Comparison of ENCODE assay signal across 8 cellular contexts in genomic region chr15:45522931-45523331, GRCh38. TPM values are rescaled to one million over a fixed set of nuclear protein-coding genes. Genes with fewer than 3 reads are reported as not detected.
DNase-seq lines count a peak whose midpoint lies in the region; ATAC-seq and TF ChIP-seq lines count a peak whose summit lies in the region.

No MANE protein-coding gene starts in this region.

- H3K27me3 ChIP-seq in naive thymus-derived CD4-positive, alpha-beta T cell (ENCODE audit: control insufficient read depth in 2 of 2, insufficient read depth in 2 of 2, low read length in 2 of 2), result no peaks in the 10 kb centered on the region

- CTCF ChIA-PET in RWPE1 (lab: Yijun Ruan, JAX), result interaction anchor here (1.0 kb wide), 1 partner anchor 26 kb away, joined by 3 read pairs; no protein-coding TSS in a partner anchor
- CTCF ChIA-PET in naive thymus-derived CD4-positive, alpha-beta T cell (lab: Charles Lee), result no interaction called here

- peaks cover 0 to 8% of the 10 kb centered on the region in 2 donors for H3K4me1 ChIP-seq in naive thymus-derived CD4-positive, alpha-beta T cell (ENCODE audit: control insufficient read depth in 2 of 2, insufficient read depth in 2 of 2, low read length in 2 of 2)

- no peak for ATAC-seq in naive thymus-derived CD4-positive, alpha-beta T cell
- no peak for ATAC-seq in HG03045 (IDR thresholded peaks at IDR 0.05; ENCODE audit: unreplicated experiment)

- H3K36me3 Mint-ChIP-seq in activated CD4-positive, alpha-beta T cell treated with anti-CD3 and anti-CD28 coated beads, Interleukin-2, amount 10 ng/mL, durations not matched to agents 24 days and 14 days (ENCODE audit: low read depth), result no peaks in the 10 kb centered on the region
- no peaks in the 10 kb centered on the region for H3K36me3 Mint-ChIP-seq in endothelial cell (ENCODE audit: low read depth, unreplicated experiment)
- H3K36me3 Mint-ChIP-seq in naive thymus-derived CD4-positive, alpha-beta T cell, result peaks cover 3 to 6% (median 4%) of the 10 kb centered on the region in 5 donors

- H3K27ac Mint-ChIP-seq in activated CD4-positive, alpha-beta T cell treated with anti-CD3 and anti-CD28 coated beads, Interleukin-2, amount 10 ng/mL, durations not matched to agents 24 days and 14 days, result peak overlapping the region; percentile 72
- no peak overlapping the region for H3K27ac Mint-ChIP-seq in endothelial cell (ENCODE audit: unreplicated experiment)
- H3K27ac Mint-ChIP-seq in naive thymus-derived CD4-positive, alpha-beta T cell, result peak overlapping the region; percentile 34 to 90 (median 85)

- H3K27me3 Mint-ChIP-seq in activated CD4-positive, alpha-beta T cell treated with anti-CD3 and anti-CD28 coated beads, Interleukin-2, amount 10 ng/mL, durations not matched to agents 24 days and 14 days, result peaks cover 25% of the 10 kb centered on the region
- peaks cover 11% of the 10 kb centered on the region for H3K27me3 Mint-ChIP-seq in endothelial cell (ENCODE audit: unreplicated experiment)
- peaks cover 0 to 40% (median 0%) of the 10 kb centered on the region in 5 donors for H3K27me3 Mint-ChIP-seq in naive thymus-derived CD4-positive, alpha-beta T cell

- POLR2A ChIA-PET in RWPE1 (lab: Yijun Ruan, JAX; ENCODE audit: low non-redundant PET), result no interaction called here
- POLR2A ChIA-PET in naive thymus-derived CD4-positive, alpha-beta T cell (lab: Charles Lee), result interaction anchor here (0.8 to 1.4 kb wide), 2 partner anchors 63 to 65 kb away, joined by 3 to 4 read pairs; partner anchors contain the start of gene BLOC1S6

- H3K9me3 Mint-ChIP-seq in activated CD4-positive, alpha-beta T cell treated with anti-CD3 and anti-CD28 coated beads, Interleukin-2, amount 10 ng/mL, durations not matched to agents 24 days and 14 days, result no peaks in the 10 kb centered on the region
- H3K9me3 Mint-ChIP-seq in endothelial cell (ENCODE audit: unreplicated experiment), result no peaks in the 10 kb centered on the region
- H3K9me3 Mint-ChIP-seq in naive thymus-derived CD4-positive, alpha-beta T cell, result no peaks in the 10 kb centered on the region

- peak overlapping the region; percentile 84 for H3K4me3 Mint-ChIP-seq in activated CD4-positive, alpha-beta T cell treated with anti-CD3 and anti-CD28 coated beads, Interleukin-2, amount 10 ng/mL, durations not matched to agents 24 days and 14 days
- H3K4me3 Mint-ChIP-seq in endothelial cell (ENCODE audit: unreplicated experiment), result peak overlapping the region; percentile 94
- peak overlapping the region; percentile 91 to 96 (median 93) for H3K4me3 Mint-ChIP-seq in naive thymus-derived CD4-positive, alpha-beta T cell

- TF ChIP-seq CTCF in RWPE1 (conservative IDR thresholded peaks at IDR 0.05; ENCODE audit: low read depth) (no peak), endothelial cell (IDR thresholded peaks at IDR 0.05; ENCODE audit: unreplicated experiment) (no peak)

- no peak for DNase-seq in activated CD4-positive, alpha-beta T cell treated with anti-CD3 and anti-CD28 coated beads, Interleukin-2, amount 10 ng/mL, durations not matched to agents 24 days and 14 days
- DNase-seq in activated CD4-positive, alpha-beta T cell treated with anti-CD3 and anti-CD28 coated beads, Interleukin-2, amount 50 U/mL, for 4 hours, result no peak
- peak; percentile 42 for DNase-seq in RWPE1 (ENCODE audit: low spot score)
- peak; percentile 25 for DNase-seq in endothelial cell (ENCODE audit: low spot score)
- DNase-seq in naive thymus-derived CD4-positive, alpha-beta T cell, result peak in 2 of 9 donors; percentile 1 to 20
- no peak for DNase-seq in NCI-H2196 treated with DMSO at 0.1 percent for 48 hours (lab: John Stamatoyannopoulos, UW; ENCODE audit: unreplicated experiment)
- no peak for DNase-seq in COLO829 (ENCODE audit: low spot score)

- H3K27ac ChIP-seq in RWPE1, result peak overlapping the region; percentile 83
- peak overlapping the region; percentile 64 for H3K27ac ChIP-seq in naive thymus-derived CD4-positive, alpha-beta T cell (ENCODE audit: low read depth, low read length)

- intact Hi-C loops in activated CD4-positive, alpha-beta T cell treated with anti-CD3 and anti-CD28 coated beads, Interleukin-2, amount 10 ng/mL, durations not matched to agents 24 days and 14 days (cut with micrococcal nuclease), result loop anchor here (2.0 to 5.0 kb wide), 3 partner anchors 64 to 116 kb away; partner anchors contain the start of gene BLOC1S6
- intact Hi-C loops in naive thymus-derived CD4-positive, alpha-beta T cell (cut with micrococcal nuclease), result loop anchor here (1.0 to 10.0 kb wide), 9 partner anchors 64 to 328 kb away; partner anchors contain the start of genes BLOC1S6 (in 2 of the 2) and SQOR (in 1 of the 2)

- H3K36me3 ChIP-seq in naive thymus-derived CD4-positive, alpha-beta T cell (ENCODE audit: control insufficient read depth in 2 of 3, insufficient read depth in 3 of 3, low read length in 3 of 3), result peaks cover 0 to 5% (median 0%) of the 10 kb centered on the region in 3 experiments

- peak overlapping the region; percentile 66 for H3K4me3 ChIP-seq in naive thymus-derived CD4-positive, alpha-beta T cell (ENCODE audit: low read length)

- H3K9me3 ChIP-seq in naive thymus-derived CD4-positive, alpha-beta T cell (ENCODE audit: control insufficient read depth in 2 of 3, low read length in 3 of 3), result no peaks in the 10 kb centered on the region

- peaks cover 19% of the 10 kb centered on the region for H3K4me1 Mint-ChIP-seq in activated CD4-positive, alpha-beta T cell treated with anti-CD3 and anti-CD28 coated beads, Interleukin-2, amount 10 ng/mL, durations not matched to agents 24 days and 14 days
- H3K4me1 Mint-ChIP-seq in endothelial cell (ENCODE audit: unreplicated experiment), result peaks cover 8% of the 10 kb centered on the region
- H3K4me1 Mint-ChIP-seq in naive thymus-derived CD4-positive, alpha-beta T cell, result peaks cover 23 to 42% (median 33%) of the 10 kb centered on the region in 7 donors

RNA-seq across cellular contexts. Expression of gene SLC30A4, which starts 0.4 kb away (rescaled TPM):
- 0.90 and 1.2 TPM in 2 replicates for total RNA-seq in activated CD4-positive, alpha-beta T cell treated with anti-CD3 and anti-CD28 coated beads, Interleukin-2, amount 10 ng/mL, durations not matched to agents 24 days and 14 days
- total RNA-seq in endothelial cell (ENCODE audit: unreplicated experiment), result 0.64 TPM
- 1 to 10 TPM; 2.6 to 4.4 (median 3.0) TPM for total RNA-seq in naive thymus-derived CD4-positive, alpha-beta T cell
- 1 to 10 TPM; 2.0 to 2.9 TPM for polyA plus RNA-seq in naive thymus-derived CD4-positive, alpha-beta T cell

Comparison
In these comparisons a context has a peak if more than half of its experiments do, and no peak if none do; other contexts are left out.
1. DNase-seq: peak in RWPE1 (single experiment) and endothelial cell (single experiment); none in activated CD4-positive, alpha-beta T cell treated with anti-CD3 and anti-CD28 coated beads, Interleukin-2, amount 10 ng/mL, durations not matched to agents 24 days and 14 days (single experiment), activated CD4-positive, alpha-beta T cell treated with anti-CD3 and anti-CD28 coated beads, Interleukin-2, amount 50 U/mL, for 4 hours (0 of 2), NCI-H2196 treated with DMSO at 0.1 percent for 48 hours (single experiment) and COLO829 (single experiment).
2. Peak in every context shown above with its lines, with median percentiles within 50 percentile points of each other: H3K4me3 Mint-ChIP-seq.